In genomic region chr5:170348069-170348702, GRCh38 we compare ENCODE assay signal across 13 cellular contexts. TPM values are rescaled to one million over a fixed set of nuclear protein-coding genes. Genes with fewer than 3 reads are reported as not detected.
DNase-seq lines count a peak whose midpoint lies in the region; FAIRE-seq and TF ChIP-seq lines count a peak whose summit lies in the region.
"Had no signal": no experiment of that assay in that cellular context is flagged by ENCODE, and none has a peak within 500 bp of the region (broad histone marks: within the 10 kb centered on the region; RNA-seq: fewer than 3 reads in every experiment).

No MANE protein-coding gene starts in this region.

- H3K27me3 ChIP-seq in dorsolateral prefrontal cortex: peaks cover 0 to 20% (median 3%) of the 10 kb centered on the region in 45 donors

- FAIRE-seq in urothelium cell line (lab: Jason Lieb, UNC): no peak

- no peak overlapping the region for H3K4me3 ChIP-seq in AG10803 (ENCODE audit: low read length)
- peak overlapping the region in 6 of 59 donors; percentile 22 to 35 (median 26) for H3K4me3 ChIP-seq in dorsolateral prefrontal cortex

- DNase-seq in AG10803 (ENCODE audit: low read depth) (peak; percentile 3), Kasumi-1 (lab: John Stamatoyannopoulos, UW) (peak; percentile 52 to 69), dorsolateral prefrontal cortex (no peak), medulla oblongata (ENCODE audit: extremely low spot score) (peak; percentile 59), urothelium cell line (ENCODE audit: low spot score) (no peak), NCI-H2029 (lab: John Stamatoyannopoulos, UW) (no peak), GF-D8 (lab: John Stamatoyannopoulos, UW) (no peak)
- no peak for DNase-seq in stimulated activated CD4-positive, alpha-beta T cell treated with anti-CD3 and anti-CD28 coated beads, Interleukin-4, amount 100 ng/mL, for 4 hours
- DNase-seq: activated naive CD4-positive, alpha-beta T cell treated with Interleukin-2 at 50 U/mL for 16 hours; NCI-H187 treated with DMSO at 0.1 percent for 48 hours; occipital lobe had no signal

- H3K27ac ChIP-seq in dorsolateral prefrontal cortex: no peak overlapping the region

- intact Hi-C loops in dorsolateral prefrontal cortex (cut with DNase I): loop anchor here (5.0 kb wide), 3 partner anchors 81 to 246 kb away; no protein-coding TSS in a partner anchor

- TF ChIP-seq CTCF in AG10803 (conservative IDR thresholded peaks at IDR 0.05; ENCODE audit: low read length) (peak; percentile 17; the same call in 1 of the 2 replicates), dorsolateral prefrontal cortex (IDR thresholded peaks at IDR 0.05 in 54 of 56, conservative IDR thresholded peaks at IDR 0.05 in 2 of 56; ENCODE audit: low read depth in 1 of 56, partially characterized antibody in 56 of 56) (peak in 53 of 56 donors; percentile 12 to 72 (median 41))

RNA-seq across cellular contexts. Expression of gene KCNMB1, which starts 41.0 kb away (rescaled TPM):
- 1 to 10 TPM in 34 of 120 experiments, under 1 TPM in 85, not detected in 1; 0.13 to 5.6 (median 0.72) TPM for total RNA-seq in dorsolateral prefrontal cortex
- total RNA-seq: fibroblast of lung; T-helper 1 cell treated with Interleukin-12 subunit alpha and Interleukin-12 subunit beta and Interleukin-4 antibody, amounts not matched to agents 30 ng/mL and 1 ng/mL, for 36 hours had no signal

RNA-seq across cellular contexts. Expression of gene LCP2, which starts 50.6 kb away (rescaled TPM):
- total RNA-seq in dorsolateral prefrontal cortex: 10 to 100 TPM in 113 of 120 experiments, 1 to 10 TPM in 7; 7.5 to 44.4 (median 17.5) TPM
- total RNA-seq: fibroblast of lung had no signal

Comparison
In these comparisons a context has a peak if more than half of its experiments do, and no peak if none do; other contexts are left out.
1. DNase-seq: peak in AG10803 (single experiment), Kasumi-1 (2 of 2) and medulla oblongata (single experiment); none in dorsolateral prefrontal cortex (0 of 10), stimulated activated CD4-positive, alpha-beta T cell treated with anti-CD3 and anti-CD28 coated beads, Interleukin-4, amount 100 ng/mL, for 4 hours (0 of 2), urothelium cell line (single experiment), NCI-H2029 (single experiment) and GF-D8 (single experiment).